In genomic region chr3:20022954-20023644, GRCh38 we compare ENCODE assay signal across 19 cellular contexts. TPM values are rescaled to one million over a fixed set of nuclear protein-coding genes. Genes with fewer than 3 reads are reported as not detected.
A peak's percentile ranks its signal among the peaks of the same experiment; 100 is the strongest.
DNase-seq lines count a peak whose midpoint lies in the region; ATAC-seq and TF ChIP-seq lines count a peak whose summit lies in the region.
"Had no signal": no experiment of that assay in that cellular context is flagged by ENCODE, and none has a peak within 500 bp of the region (broad histone marks: within the 10 kb centered on the region; RNA-seq: fewer than 3 reads in every experiment).

No MANE protein-coding gene starts in this region.

- H3K27me3 Mint-ChIP-seq in neural crest cell (ENCODE audit: low read depth) = no peaks in the 10 kb centered on the region
- H3K27me3 Mint-ChIP-seq: activated CD8-positive, alpha-beta T cell treated with anti-CD3 and anti-CD28 coated beads for 36 hours had no signal

- no peak for TF ChIP-seq POLR2A in tibial nerve (IDR thresholded peaks at IDR 0.05)

- H3K4me3 Mint-ChIP-seq in neural crest cell = no peak overlapping the region
- H3K4me3 Mint-ChIP-seq: activated CD8-positive, alpha-beta T cell treated with anti-CD3 and anti-CD28 coated beads for 36 hours had no signal

- POLR2A ChIA-PET in OCI-LY7 (lab: Charles Lee) = interaction anchor here (1.2 kb wide), 1 partner anchor 74 kb away, joined by 4 read pairs; no protein-coding TSS in a partner anchor

- 76% methylated on average over 2 of the region's 2 CpGs for WGBS in mammary epithelial cell (ENCODE audit: low coverage, missing lambda C conversion rate)
- 31 to 43% methylated on average over 2 of the region's 2 CpGs for WGBS in tibial nerve, 2 donors

- no peak for TF ChIP-seq CTCF in OCI-LY7 (conservative IDR thresholded peaks at IDR 0.05; ENCODE audit: low read length)
- no peak for TF ChIP-seq CTCF in mammary epithelial cell (conservative IDR thresholded peaks at IDR 0.05 in 1 of 2, IDR thresholded peaks at IDR 0.05 in 1 of 2; ENCODE audit: extremely low read depth in 1 of 2, insufficient read depth in 1 of 2, low read depth in 1 of 2, low read length in 2 of 2)
- TF ChIP-seq CTCF in neural crest cell (conservative IDR thresholded peaks at IDR 0.05) = no peak
- no peak for TF ChIP-seq CTCF in tibial nerve (IDR thresholded peaks at IDR 0.05)

- H3K27me3 ChIP-seq in mammary epithelial cell (ENCODE audit: insufficient read depth, low read length) (no peaks in the 10 kb centered on the region), tibial nerve (no peaks in the 10 kb centered on the region)

- DNase-seq in OCI-LY7 (ENCODE audit: low spot score) (no peak), mammary epithelial cell (no peak), neural crest cell (ENCODE audit: low read depth, low spot score) (no peak), tibial nerve (ENCODE audit: low spot score in 2 of 2) (no peak), kidney glomerular epithelial cell (lab: John Stamatoyannopoulos, UW) (no peak)
- no peak for DNase-seq in stimulated activated naive CD4-positive, alpha-beta T cell treated with Interleukin-2 at 50 U/mL for 16 hours (lab: John Stamatoyannopoulos, UW)
- DNase-seq: activated CD8-positive, alpha-beta T cell treated with anti-CD3 and anti-CD28 coated beads for 36 hours; activated naive CD4-positive, alpha-beta T cell treated with Interleukin-2 at 50 U/mL for 16 hours; Caco-2; GF-D8; mesenchymal stem cell; NCI-H146; NCI-H510A; stimulated activated CD4-positive, alpha-beta T cell treated with anti-CD3 and anti-CD28 coated beads, Interleukin-2, amount 100 ng/mL, for 24 hours had no signal

- H3K9me3 ChIP-seq in OCI-LY7 (ENCODE audit: low read length) = no peaks in the 10 kb centered on the region
- H3K9me3 ChIP-seq in mammary epithelial cell (replicated peaks; ENCODE audit: insufficient read depth, low read length) = no peaks in the 10 kb centered on the region
- H3K9me3 ChIP-seq in tibial nerve = no peaks in the 10 kb centered on the region
- H3K9me3 ChIP-seq: Caco-2 had no signal

- no peaks in the 10 kb centered on the region for H3K79me2 ChIP-seq in OCI-LY7 (ENCODE audit: insufficient read depth, low read depth, low read length)
- H3K79me2 ChIP-seq in mammary epithelial cell (ENCODE audit: insufficient read depth, low read length) = no peaks in the 10 kb centered on the region

- no peaks in the 10 kb centered on the region for H3K36me3 Mint-ChIP-seq in neural crest cell (ENCODE audit: low read depth)

- H3K27ac ChIP-seq in OCI-LY7 (ENCODE audit: low read depth, low read length, poor library complexity, severe bottlenecking) = no peak overlapping the region
- no peak overlapping the region for H3K27ac ChIP-seq in mammary epithelial cell (ENCODE audit: insufficient read depth, low read depth, low read length)
- peak overlapping the region; percentile 52 to 81 (median 62) for H3K27ac ChIP-seq in tibial nerve
- H3K27ac ChIP-seq: epithelial cell of prostate, KMS-11 had no signal

- H3K9ac ChIP-seq in mammary epithelial cell (ENCODE audit: insufficient read depth, low read length) = no peak overlapping the region
- H3K9ac ChIP-seq: KMS-11 had no signal

- peak overlapping the region; percentile 37; the same call in 1 of the 2 replicates for H2AFZ ChIP-seq in OCI-LY7 (ENCODE audit: low read length)
- peak overlapping the region; percentile 41 for H2AFZ ChIP-seq in mammary epithelial cell (ENCODE audit: low read depth, low read length)

- peaks cover 7% of the 10 kb centered on the region for H3K4me1 ChIP-seq in OCI-LY7 (ENCODE audit: insufficient read depth, low read length, poor library complexity, severe bottlenecking)
- no peaks in the 10 kb centered on the region for H3K4me1 ChIP-seq in mammary epithelial cell (ENCODE audit: insufficient read depth, low read length)
- peaks cover 0 to 18% (median 14%) of the 10 kb centered on the region in 4 donors for H3K4me1 ChIP-seq in tibial nerve
- H3K4me1 ChIP-seq: Caco-2 had no signal

- ATAC-seq in HG02610 (IDR thresholded peaks at IDR 0.05; ENCODE audit: unreplicated experiment) = no peak
- ATAC-seq: activated CD8-positive, alpha-beta T cell treated with anti-CD3 and anti-CD28 coated beads for 36 hours had no signal

- intact Hi-C loops in OCI-LY7 (cut with micrococcal nuclease; ENCODE audit: unreplicated experiment) (no loop called here), mammary epithelial cell (cut with micrococcal nuclease) (no loop called here)

- in situ Hi-C loops in mammary epithelial cell (cut with MboI; ENCODE audit: low sequenced_read_pairs in 2 of 2) = no loop called here

- H3K27ac Mint-ChIP-seq in neural crest cell (ENCODE audit: unreplicated experiment) = peak overlapping the region; percentile 83
- H3K27ac Mint-ChIP-seq: activated CD8-positive, alpha-beta T cell treated with anti-CD3 and anti-CD28 coated beads for 36 hours had no signal

- no peak overlapping the region for H3K4me2 ChIP-seq in OCI-LY7 (ENCODE audit: low read length)
- no peak overlapping the region for H3K4me2 ChIP-seq in mammary epithelial cell (ENCODE audit: insufficient read depth, low read depth, low read length)
- H3K4me2 ChIP-seq: KMS-11 had no signal

- H4K20me1 ChIP-seq in OCI-LY7 (ENCODE audit: insufficient read depth, low read length) = no peaks in the 10 kb centered on the region
- H4K20me1 ChIP-seq in mammary epithelial cell (ENCODE audit: insufficient read depth, low read length) = no peaks in the 10 kb centered on the region

- H3K4me3 ChIP-seq in OCI-LY7 (ENCODE audit: low read depth, low read length, poor library complexity, severe bottlenecking) = no peak overlapping the region
- no peak overlapping the region for H3K4me3 ChIP-seq in mammary epithelial cell (replicated peaks in 1 of 3; ENCODE audit: insufficient read depth in 1 of 3, low read depth in 2 of 3, low read length in 3 of 3)
- no peak overlapping the region for H3K4me3 ChIP-seq in tibial nerve

- H3K36me3 ChIP-seq in OCI-LY7 (ENCODE audit: insufficient read depth, low read length) (no peaks in the 10 kb centered on the region), mammary epithelial cell (ENCODE audit: insufficient read depth, low read length) (no peaks in the 10 kb centered on the region), tibial nerve (no peaks in the 10 kb centered on the region)

- no peaks in the 10 kb centered on the region for H3K9me2 ChIP-seq in OCI-LY7 (ENCODE audit: insufficient read depth, low read length)

- CTCF ChIA-PET in OCI-LY7 (lab: Charles Lee; ENCODE audit: unreplicated experiment) = no interaction called here
- CTCF ChIA-PET in mammary epithelial cell (lab: Charles Lee; ENCODE audit: low non-redundant PET) = no interaction called here

- no peak for TF ChIP-seq EP300 in tibial nerve (IDR thresholded peaks at IDR 0.05)

- dilution Hi-C loops in mammary epithelial cell (cut with HindIII; ENCODE audit: low sequenced_read_pairs) = no loop called here

- BruUV-seq in OCI-LY7 (replicated peaks; lab: Mats Ljungman, UMichigan) = no TSS peak
- no TSS peak for BruUV-seq in mammary epithelial cell (replicated peaks; lab: Mats Ljungman, UMichigan)

- peaks cover 16% of the 10 kb centered on the region for H3K4me1 Mint-ChIP-seq in neural crest cell

- H3K9me3 Mint-ChIP-seq in neural crest cell = no peaks in the 10 kb centered on the region
- H3K9me3 Mint-ChIP-seq: activated CD8-positive, alpha-beta T cell treated with anti-CD3 and anti-CD28 coated beads for 36 hours had no signal

RNA-seq across cellular contexts. Expression of gene PP2D1, which starts 11.0 kb away (rescaled TPM):
- not detected in 2 replicates for total RNA-seq in OCI-LY7 (2014; rRNA removed; shearing (Covaris generic))
- total RNA-seq in OCI-LY7 (2022) (not detected in 2 replicates), mammary epithelial cell (not detected), neural crest cell (not detected in 2 replicates), tibial nerve (not detected)
- polyA plus RNA-seq in mammary epithelial cell = not detected
- not detected for polyA minus RNA-seq in mammary epithelial cell
- total RNA-seq: activated CD8-positive, alpha-beta T cell treated with anti-CD3 and anti-CD28 coated beads for 36 hours; bronchial epithelial cell; Caco-2; pulmonary artery endothelial cell had no signal

RNA-seq across cellular contexts. Expression of gene KAT2B, which starts 17.1 kb away (rescaled TPM):
- total RNA-seq in OCI-LY7 (2014; rRNA removed; shearing (Covaris generic)) = 19.2 and 24.2 TPM in 2 replicates
- total RNA-seq in OCI-LY7 (2022) (32.9 and 33.4 TPM in 2 replicates), mammary epithelial cell (10 to 100 TPM in 1 of 2 donors, 1 to 10 TPM in 1; 8.6 to 16.2 TPM), neural crest cell (12.2 and 13.3 TPM in 2 replicates), tibial nerve (10 to 100 TPM; 34.5 to 87.2 (median 60.1) TPM)
- polyA plus RNA-seq in mammary epithelial cell = 3.4 TPM
- 9.9 TPM for polyA minus RNA-seq in mammary epithelial cell

Comparison
In these comparisons a context has a peak if more than half of its experiments do, and no peak if none do; other contexts are left out.
1. H3K27ac ChIP-seq: peak in tibial nerve (4 of 4); none in OCI-LY7 (single experiment) and mammary epithelial cell (single experiment).